10 cellular contexts compared by ENCODE assay signal in genomic region chr13:45695198-45695730, GRCh38. TPM values are rescaled to one million over a fixed set of nuclear protein-coding genes. Genes with fewer than 3 reads are reported as not detected.
A peak's percentile ranks its signal among the peaks of the same experiment; 100 is the strongest.
DNase-seq lines count a peak whose midpoint lies in the region; ATAC-seq and TF ChIP-seq lines count a peak whose summit lies in the region.
"Had no signal": no experiment of that assay in that cellular context is flagged by ENCODE, and none has a peak within 500 bp of the region (broad histone marks: within the 10 kb centered on the region; RNA-seq: fewer than 3 reads in every experiment).

No MANE protein-coding gene starts in this region.

- intact Hi-C loops in body of pancreas (cut with DNase I): no loop called here
- intact Hi-C loops in thyroid gland (cut with DNase I): no loop called here
- intact Hi-C loops in posterior cingulate gyrus (cut with DNase I): no loop called here

- peak in 1 of 4 donors; percentile 14 for DNase-seq in body of pancreas
- no peak for DNase-seq in COLO668 (lab: John Stamatoyannopoulos, UW; ENCODE audit: unreplicated experiment)
- no peak for DNase-seq in thyroid gland
- DNase-seq in posterior cingulate gyrus: no peak
- DNase-seq: gastrocnemius medialis, Right ventricle myocardium superior had no signal

- H3K9me3 ChIP-seq in body of pancreas (no peaks in the 10 kb centered on the region), gastroesophageal sphincter (peaks cover 0 to 10% (median 0%) of the 10 kb centered on the region in 3 donors), thyroid gland (no peaks in the 10 kb centered on the region)
- H3K9me3 ChIP-seq: gastrocnemius medialis had no signal

- H3K4me1 ChIP-seq in body of pancreas (peaks cover 18% of the 10 kb centered on the region), gastroesophageal sphincter (no peaks in the 10 kb centered on the region), thyroid gland (no peaks in the 10 kb centered on the region)
- H3K4me1 ChIP-seq: gastrocnemius medialis had no signal

- no peak overlapping the region for H3K27ac ChIP-seq in body of pancreas
- H3K27ac ChIP-seq in gastroesophageal sphincter: no peak overlapping the region
- no peak overlapping the region for H3K27ac ChIP-seq in thyroid gland
- H3K27ac ChIP-seq: gastrocnemius medialis had no signal

- TF ChIP-seq CTCF in body of pancreas (IDR thresholded peaks at IDR 0.05) (no peak), gastroesophageal sphincter (IDR thresholded peaks at IDR 0.05) (no peak), thyroid gland (IDR thresholded peaks at IDR 0.05) (no peak)

- H3K4me3 ChIP-seq in body of pancreas (no peak overlapping the region), gastroesophageal sphincter (no peak overlapping the region), thyroid gland (replicated peaks in 1 of 3) (no peak overlapping the region)
- H3K4me3 ChIP-seq: gastrocnemius medialis had no signal

- H3K27me3 ChIP-seq in body of pancreas (no peaks in the 10 kb centered on the region), gastroesophageal sphincter (peaks cover 5% of the 10 kb centered on the region), thyroid gland (no peaks in the 10 kb centered on the region)
- H3K27me3 ChIP-seq: gastrocnemius medialis had no signal

- TF ChIP-seq POLR2A in body of pancreas (IDR thresholded peaks at IDR 0.05) (no peak), gastroesophageal sphincter (IDR thresholded peaks at IDR 0.05) (no peak), thyroid gland (IDR thresholded peaks at IDR 0.05) (no peak)

- H3K36me3 ChIP-seq in body of pancreas (replicated peaks in 1 of 2; ENCODE audit: insufficient read depth in 1 of 2, low read depth in 2 of 2) (no peaks in the 10 kb centered on the region), gastroesophageal sphincter (no peaks in the 10 kb centered on the region), thyroid gland (no peaks in the 10 kb centered on the region)
- H3K36me3 ChIP-seq: gastrocnemius medialis had no signal

- no peak for TF ChIP-seq EP300 in gastroesophageal sphincter (IDR thresholded peaks at IDR 0.05)

- WGBS in body of pancreas, 2 donors: 18 to 26% methylated on average over 5 of the region's 5 CpGs
- 69 to 75% methylated on average over 5 of the region's 5 CpGs for WGBS in gastroesophageal sphincter (ENCODE audit: low coverage in 1 of 2), 2 donors
- WGBS in thyroid gland, 2 donors: 73 to 74% methylated on average over 5 of the region's 5 CpGs

- peak; percentile 37 for ATAC-seq in GM18519 (IDR thresholded peaks at IDR 0.05; ENCODE audit: low FRiP score, unreplicated experiment)
- ATAC-seq in GM21423 (IDR thresholded peaks at IDR 0.05; ENCODE audit: unreplicated experiment): peak; percentile 44
- ATAC-seq in HG03460 (IDR thresholded peaks at IDR 0.05; ENCODE audit: unreplicated experiment): peak; percentile 41
- ATAC-seq in body of pancreas: peak; percentile 56
- no peak for ATAC-seq in gastroesophageal sphincter
- ATAC-seq: gastrocnemius medialis had no signal

RNA-seq across cellular contexts. Expression of gene CBY2, which starts 6.9 kb away (rescaled TPM):
- total RNA-seq in body of pancreas (not detected), gastroesophageal sphincter (not detected), thyroid gland (under 1 TPM in 1 of 4 donors, not detected in 3; 0.27 TPM)
- total RNA-seq: gastrocnemius medialis, Right ventricle myocardium superior had no signal
